In genomic region chr4:80074059-80074458, GRCh38 we compare ENCODE assay signal across 9 cellular contexts. TPM values are rescaled to one million over a fixed set of nuclear protein-coding genes. Genes with fewer than 3 reads are reported as not detected.
DNase-seq lines count a peak whose midpoint lies in the region; ATAC-seq and TF ChIP-seq lines count a peak whose summit lies in the region.
"Had no signal": no experiment of that assay in that cellular context is flagged by ENCODE, and none has a peak within 500 bp of the region (broad histone marks: within the 10 kb centered on the region; RNA-seq: fewer than 3 reads in every experiment).

No MANE protein-coding gene starts in this region.

- no peaks in the 10 kb centered on the region for H3K27me3 ChIP-seq in uterus

- peak overlapping the region; percentile 91 to 98 for H3K27ac ChIP-seq in uterus

- no peak for ATAC-seq in activated T-helper 17 cell treated with anti-CD3 and anti-CD28 coated beads, Interleukin-2, amount 50 U/mL, for 72 hours (replicated peaks)
- ATAC-seq in naive B cell (ENCODE audit: low read depth in 2 of 2) (no peak), HG03175 (IDR thresholded peaks at IDR 0.05; ENCODE audit: unreplicated experiment) (no peak)

- no peaks in the 10 kb centered on the region for H3K36me3 ChIP-seq in uterus

- H3K9me3 ChIP-seq in uterus: no peaks in the 10 kb centered on the region

- peak overlapping the region in 1 of 2 donors; percentile 98 for H3K4me3 ChIP-seq in uterus

- intact Hi-C loops in uterus (cut with DNase I; ENCODE audit: low total_unique reads): no loop called here

- H3K27me3 Mint-ChIP-seq in activated naive CD8-positive, alpha-beta T cell: no peaks in the 10 kb centered on the region
- peaks cover 2% of the 10 kb centered on the region for H3K27me3 Mint-ChIP-seq in activated naive CD8-positive, alpha-beta T cell treated with anti-CD3 and anti-CD28 coated beads for 36 hours
- no peaks in the 10 kb centered on the region for H3K27me3 Mint-ChIP-seq in activated T-helper 17 cell treated with anti-CD3 and anti-CD28 coated beads, Interleukin-2, amount 50 U/mL, for 72 hours
- H3K27me3 Mint-ChIP-seq in naive B cell: peaks cover 9 to 14% (median 13%) of the 10 kb centered on the region in 3 donors

- no peak for TF ChIP-seq POLR2A in uterus (IDR thresholded peaks at IDR 0.05)

- DNase-seq in activated naive CD8-positive, alpha-beta T cell treated with anti-CD3 and anti-CD28 coated beads for 36 hours: no peak
- DNase-seq in naive B cell (no peak), uterus (no peak), OCI-M2 (lab: John Stamatoyannopoulos, UW; ENCODE audit: unreplicated experiment) (no peak), NK-92 (lab: John Stamatoyannopoulos, UW; ENCODE audit: unreplicated experiment) (no peak)
- DNase-seq: NCI-H2081 treated with DMSO at 0.1 percent for 48 hours had no signal

- H3K36me3 Mint-ChIP-seq in activated naive CD8-positive, alpha-beta T cell: peaks cover 5% of the 10 kb centered on the region
- peaks cover 9% of the 10 kb centered on the region for H3K36me3 Mint-ChIP-seq in activated naive CD8-positive, alpha-beta T cell treated with anti-CD3 and anti-CD28 coated beads for 36 hours
- peaks cover 45% of the 10 kb centered on the region for H3K36me3 Mint-ChIP-seq in activated T-helper 17 cell treated with anti-CD3 and anti-CD28 coated beads, Interleukin-2, amount 50 U/mL, for 72 hours (ENCODE audit: low read depth)
- H3K36me3 Mint-ChIP-seq in naive B cell: peaks cover 3 to 4% of the 10 kb centered on the region in 2 donors

- peak overlapping the region; percentile 87 for H3K27ac Mint-ChIP-seq in activated naive CD8-positive, alpha-beta T cell
- no peak overlapping the region for H3K27ac Mint-ChIP-seq in activated naive CD8-positive, alpha-beta T cell treated with anti-CD3 and anti-CD28 coated beads for 36 hours
- H3K27ac Mint-ChIP-seq in activated T-helper 17 cell treated with anti-CD3 and anti-CD28 coated beads, Interleukin-2, amount 50 U/mL, for 72 hours: peak overlapping the region; percentile 86
- H3K27ac Mint-ChIP-seq in naive B cell: peak overlapping the region; percentile 87 to 100 (median 98)

- peak overlapping the region; percentile 96 for H3K4me3 Mint-ChIP-seq in activated naive CD8-positive, alpha-beta T cell
- H3K4me3 Mint-ChIP-seq in activated naive CD8-positive, alpha-beta T cell treated with anti-CD3 and anti-CD28 coated beads for 36 hours: no peak overlapping the region
- H3K4me3 Mint-ChIP-seq in activated T-helper 17 cell treated with anti-CD3 and anti-CD28 coated beads, Interleukin-2, amount 50 U/mL, for 72 hours: peak overlapping the region; percentile 96
- H3K4me3 Mint-ChIP-seq in naive B cell: peak overlapping the region; percentile 93 to 100 (median 98)

- H3K4me1 ChIP-seq in uterus: peaks cover 0 to 6% of the 10 kb centered on the region in 2 donors

- peaks cover 76% of the 10 kb centered on the region for H3K4me1 Mint-ChIP-seq in activated naive CD8-positive, alpha-beta T cell (ENCODE audit: low read depth)
- H3K4me1 Mint-ChIP-seq in activated naive CD8-positive, alpha-beta T cell treated with anti-CD3 and anti-CD28 coated beads for 36 hours: peaks cover 65% of the 10 kb centered on the region
- peaks cover 61% of the 10 kb centered on the region for H3K4me1 Mint-ChIP-seq in activated T-helper 17 cell treated with anti-CD3 and anti-CD28 coated beads, Interleukin-2, amount 50 U/mL, for 72 hours
- H3K4me1 Mint-ChIP-seq in naive B cell: peaks cover 24 to 45% (median 41%) of the 10 kb centered on the region in 3 donors

- H3K9me3 Mint-ChIP-seq in activated naive CD8-positive, alpha-beta T cell (ENCODE audit: low read depth): no peaks in the 10 kb centered on the region
- no peaks in the 10 kb centered on the region for H3K9me3 Mint-ChIP-seq in activated naive CD8-positive, alpha-beta T cell treated with anti-CD3 and anti-CD28 coated beads for 36 hours
- no peaks in the 10 kb centered on the region for H3K9me3 Mint-ChIP-seq in activated T-helper 17 cell treated with anti-CD3 and anti-CD28 coated beads, Interleukin-2, amount 50 U/mL, for 72 hours
- peaks cover 0 to 3% (median 0%) of the 10 kb centered on the region in 7 donors for H3K9me3 Mint-ChIP-seq in naive B cell

- TF ChIP-seq CTCF in uterus (IDR thresholded peaks at IDR 0.05): no peak

RNA-seq across cellular contexts. Expression of gene ANTXR2, which starts 1.0 kb away (rescaled TPM):
- 1 to 10 TPM; 1.5 to 2.0 TPM for total RNA-seq in activated naive CD8-positive, alpha-beta T cell treated with anti-CD3 and anti-CD28 coated beads for 36 hours
- 10 to 100 TPM; 27.4 to 52.5 TPM for total RNA-seq in activated T-helper 17 cell treated with anti-CD3 and anti-CD28 coated beads, Interleukin-2, amount 50 U/mL, for 72 hours
- polyA plus RNA-seq in naive B cell (ENCODE audit: low read depth in 6 of 6): 10 to 100 TPM; 30.6 to 66.9 (median 51.0) TPM
- total RNA-seq in uterus: 100 to 1,000 TPM in 3 of 4 donors, 10 to 100 TPM in 1; 51.8 to 182 (median 144) TPM

Comparison
In these comparisons a context has a peak if more than half of its experiments do, and no peak if none do; other contexts are left out.
1. RNA of gene ANTXR2, which starts 1.0 kb away (total RNA-seq): 51.8 to 182 TPM in uterus and 27.4 to 52.5 TPM in activated T-helper 17 cell treated with anti-CD3 and anti-CD28 coated beads, Interleukin-2, amount 50 U/mL, for 72 hours; 1.5 to 2.0 TPM in activated naive CD8-positive, alpha-beta T cell treated with anti-CD3 and anti-CD28 coated beads for 36 hours; every median in the first group is over 4 times any median in the second.